32 cellular contexts compared by ENCODE assay signal in genomic region chr4:39942507-39942906, GRCh38. TPM values are rescaled to one million over a fixed set of nuclear protein-coding genes. Genes with fewer than 3 reads are reported as not detected.
DNase-seq lines count a peak whose midpoint lies in the region; ATAC-seq, FAIRE-seq and TF ChIP-seq lines count a peak whose summit lies in the region.
"Had no signal": no experiment of that assay in that cellular context is flagged by ENCODE, and none has a peak within 500 bp of the region (broad histone marks: within the 10 kb centered on the region; RNA-seq: fewer than 3 reads in every experiment).

No MANE protein-coding gene starts in this region.

- H3K4me3 Mint-ChIP-seq in activated naive CD8-positive, alpha-beta T cell treated with anti-CD3 and anti-CD28 coated beads, Interleukin-2, amount 50 U/mL, for 24 hours: no peak overlapping the region
- no peak overlapping the region for H3K4me3 Mint-ChIP-seq in activated naive CD8-positive, alpha-beta T cell treated with anti-CD3 and anti-CD28 coated beads for 36 hours
- H3K4me3 Mint-ChIP-seq in activated B cell treated with CpG ODN at 0.5 μM for 24 hours: peak overlapping the region; percentile 36
- H3K4me3 Mint-ChIP-seq: endodermal cell, mesothelial cell of epicardium, natural killer cell had no signal

- peaks cover 10% of the 10 kb centered on the region for H3K36me3 Mint-ChIP-seq in activated naive CD8-positive, alpha-beta T cell treated with anti-CD3 and anti-CD28 coated beads, Interleukin-2, amount 50 U/mL, for 24 hours (ENCODE audit: low read depth)
- peaks cover 31% of the 10 kb centered on the region for H3K36me3 Mint-ChIP-seq in activated naive CD8-positive, alpha-beta T cell treated with anti-CD3 and anti-CD28 coated beads for 36 hours
- H3K36me3 Mint-ChIP-seq in activated B cell treated with CpG ODN at 0.5 μM for 24 hours (ENCODE audit: low read depth): peaks cover 7% of the 10 kb centered on the region
- H3K36me3 Mint-ChIP-seq: natural killer cell had no signal

- FAIRE-seq in small intestine (lab: Jason Lieb, UNC): no peak
- FAIRE-seq: GM19239, HTR-8/SVneo, TTC549 had no signal

- H3K27ac ChIP-seq in small intestine (ENCODE audit: low read depth in 1 of 2, low read length in 1 of 2): no peak overlapping the region
- H3K27ac ChIP-seq: BLaER1, esophagus squamous epithelium, gastrocnemius medialis, KMS-11, skin epidermis, vagina had no signal

- peaks cover 57% of the 10 kb centered on the region for H3K4me1 Mint-ChIP-seq in activated naive CD8-positive, alpha-beta T cell treated with anti-CD3 and anti-CD28 coated beads, Interleukin-2, amount 50 U/mL, for 24 hours
- peaks cover 45% of the 10 kb centered on the region for H3K4me1 Mint-ChIP-seq in activated naive CD8-positive, alpha-beta T cell treated with anti-CD3 and anti-CD28 coated beads for 36 hours
- H3K4me1 Mint-ChIP-seq in activated B cell treated with CpG ODN at 0.5 μM for 24 hours: peaks cover 71% of the 10 kb centered on the region
- H3K4me1 Mint-ChIP-seq: endodermal cell had no signal

- TF ChIP-seq CTCF in activated B cell treated with CpG ODN at 0.5 μM for 24 hours (IDR thresholded peaks at IDR 0.05): no peak

- no peaks in the 10 kb centered on the region for H3K9me3 ChIP-seq in small intestine (ENCODE audit: control insufficient read depth, low read depth)
- H3K9me3 ChIP-seq: BLaER1, esophagus squamous epithelium, gastrocnemius medialis, vagina had no signal

- intact Hi-C loops in activated B cell treated with CpG ODN at 0.5 μM for 24 hours (cut with micrococcal nuclease): no loop called here

- H3K27ac Mint-ChIP-seq in activated naive CD8-positive, alpha-beta T cell treated with anti-CD3 and anti-CD28 coated beads, Interleukin-2, amount 50 U/mL, for 24 hours: peak overlapping the region; percentile 20
- H3K27ac Mint-ChIP-seq in activated naive CD8-positive, alpha-beta T cell treated with anti-CD3 and anti-CD28 coated beads for 36 hours: no peak overlapping the region
- peak overlapping the region; percentile 70 for H3K27ac Mint-ChIP-seq in activated B cell treated with CpG ODN at 0.5 μM for 24 hours
- H3K27ac Mint-ChIP-seq: endodermal cell, mesothelial cell of epicardium had no signal

- H3K4me1 ChIP-seq in small intestine (ENCODE audit: control insufficient read depth in 2 of 2, insufficient read depth in 1 of 2, low read depth in 1 of 2, low read length in 1 of 2): no peaks in the 10 kb centered on the region

- no peaks in the 10 kb centered on the region for H3K9me3 Mint-ChIP-seq in activated naive CD8-positive, alpha-beta T cell treated with anti-CD3 and anti-CD28 coated beads, Interleukin-2, amount 50 U/mL, for 24 hours
- H3K9me3 Mint-ChIP-seq in activated naive CD8-positive, alpha-beta T cell treated with anti-CD3 and anti-CD28 coated beads for 36 hours: no peaks in the 10 kb centered on the region
- H3K9me3 Mint-ChIP-seq in activated B cell treated with CpG ODN at 0.5 μM for 24 hours: no peaks in the 10 kb centered on the region
- H3K9me3 Mint-ChIP-seq: endodermal cell, mesothelial cell of epicardium, natural killer cell had no signal

- no peak overlapping the region for H3K4me3 ChIP-seq in small intestine (ENCODE audit: low read depth in 1 of 2, low read length in 2 of 2)
- H3K4me3 ChIP-seq: BLaER1, esophagus squamous epithelium, gastrocnemius medialis, skin epidermis, vagina had no signal

- H3K36me3 ChIP-seq in small intestine (ENCODE audit: control insufficient read depth in 2 of 2, insufficient read depth in 2 of 2, low read length in 2 of 2): no peaks in the 10 kb centered on the region
- H3K36me3 ChIP-seq: gastrocnemius medialis, vagina had no signal

- no peaks in the 10 kb centered on the region for H3K27me3 Mint-ChIP-seq in activated naive CD8-positive, alpha-beta T cell treated with anti-CD3 and anti-CD28 coated beads, Interleukin-2, amount 50 U/mL, for 24 hours
- no peaks in the 10 kb centered on the region for H3K27me3 Mint-ChIP-seq in activated naive CD8-positive, alpha-beta T cell treated with anti-CD3 and anti-CD28 coated beads for 36 hours
- H3K27me3 Mint-ChIP-seq in activated B cell treated with CpG ODN at 0.5 μM for 24 hours: no peaks in the 10 kb centered on the region

- no peaks in the 10 kb centered on the region for H3K27me3 ChIP-seq in small intestine (ENCODE audit: control insufficient read depth in 2 of 2, insufficient read depth in 2 of 2, low read length in 2 of 2)
- H3K27me3 ChIP-seq: BLaER1, esophagus squamous epithelium, gastrocnemius medialis, vagina had no signal

- CTCF ChIA-PET in activated B cell treated with CpG ODN at 0.5 μM for 24 hours (lab: Charles Lee): no interaction called here

- WGBS in small intestine, 3 donors: 84 to 89% (median 86%) methylated on average over 9 of the region's 9 CpGs

- DNase-seq in activated naive CD8-positive, alpha-beta T cell treated with anti-CD3 and anti-CD28 coated beads, Interleukin-2, amount 50 U/mL, for 24 hours: no peak
- no peak for DNase-seq in activated naive CD8-positive, alpha-beta T cell treated with anti-CD3 and anti-CD28 coated beads for 36 hours
- no peak for DNase-seq in activated B cell treated with CpG ODN at 0.5 μM for 24 hours
- no peak for DNase-seq in small intestine
- DNase-seq in SKM-1 treated with dmso at 0.1 percent for 144 hours (lab: John Stamatoyannopoulos, UW; ENCODE audit: unreplicated experiment): no peak
- DNase-seq: activated naive CD4-positive, alpha-beta T cell treated with anti-CD3 and anti-CD28 coated beads, Interleukin-2, amount 50 U/mL, for 16 hours; aorta; COR-L47; DMS79; endodermal cell; esophagus squamous epithelium; gastrocnemius medialis; hippocampal formation; left ventricle myocardium superior; natural killer cell; NCI-H1048; NCI-H2029; NCI-H2227 treated with DMSO at 0.1 percent for 48 hours; SHP77; stimulated activated CD4-positive, alpha-beta T cell treated with anti-CD3 and anti-CD28 coated beads, Interleukin-1b, Interleukin-23, amount 100 ng/mL, for 48 hours; substantia nigra had no signal

- POLR2A ChIA-PET in activated B cell treated with CpG ODN at 0.5 μM for 24 hours (lab: Charles Lee): interaction anchor here (0.6 kb wide), 1 partner anchor 18 kb away, joined by 4 read pairs; no protein-coding TSS in a partner anchor

- no peak for ATAC-seq in activated naive CD8-positive, alpha-beta T cell treated with anti-CD3 and anti-CD28 coated beads, Interleukin-2, amount 50 U/mL, for 24 hours
- peak; percentile 31 for ATAC-seq in HG03565 (IDR thresholded peaks at IDR 0.05; ENCODE audit: unreplicated experiment)
- peak; percentile 57 for ATAC-seq in activated B cell treated with CpG ODN at 0.5 μM for 24 hours (ENCODE audit: low read depth)
- no peak for ATAC-seq in GM21786 (IDR thresholded peaks at IDR 0.05; ENCODE audit: unreplicated experiment)
- ATAC-seq in SK-N-SH treated with all-trans-retinoic acid at 6 μM for 48 hours: no peak
- ATAC-seq: gastrocnemius medialis, left ventricle myocardium superior, natural killer cell had no signal

TF ChIP-seq in SK-N-SH treated with all-trans-retinoic acid at 6 μM for 48 hours, 23 proteins besides CTCF, POLR2A, EP300 and RAD21:
- TF ChIP-seq CSDC2 (CRISPR knock-in tag; IDR thresholded peaks at IDR 0.05): no peak
- no peak for TF ChIP-seq ISL1 (CRISPR knock-in tag; IDR thresholded peaks at IDR 0.05)
- TF ChIP-seq SNAI2 (CRISPR knock-in tag; IDR thresholded peaks at IDR 0.05): no peak
- no peak for TF ChIP-seq POU6F1 (CRISPR knock-in tag; IDR thresholded peaks at IDR 0.05; ENCODE audit: borderline replicate concordance, low read depth)

RNA-seq across cellular contexts. Expression of gene PDS5A, which starts 35.2 kb away (rescaled TPM):
- 100 to 1,000 TPM; 104 to 107 TPM for total RNA-seq in activated naive CD8-positive, alpha-beta T cell treated with anti-CD3 and anti-CD28 coated beads for 36 hours
- total RNA-seq in activated B cell treated with CpG ODN at 0.5 μM for 24 hours: 91.9 and 103 TPM in 2 replicates
- 10 to 100 TPM; 17.6 to 23.3 (median 22.7) TPM for polyA plus RNA-seq in small intestine

Comparison
In these comparisons a context has a peak if more than half of its experiments do, and no peak if none do; other contexts are left out.
1. ATAC-seq: peak in HG03565 (single experiment) and activated B cell treated with CpG ODN at 0.5 μM for 24 hours (single experiment); none in activated naive CD8-positive, alpha-beta T cell treated with anti-CD3 and anti-CD28 coated beads, Interleukin-2, amount 50 U/mL, for 24 hours (single experiment), GM21786 (single experiment) and SK-N-SH treated with all-trans-retinoic acid at 6 μM for 48 hours (single experiment).